8 cellular contexts compared by ENCODE assay signal in the genomic region with DNA sequence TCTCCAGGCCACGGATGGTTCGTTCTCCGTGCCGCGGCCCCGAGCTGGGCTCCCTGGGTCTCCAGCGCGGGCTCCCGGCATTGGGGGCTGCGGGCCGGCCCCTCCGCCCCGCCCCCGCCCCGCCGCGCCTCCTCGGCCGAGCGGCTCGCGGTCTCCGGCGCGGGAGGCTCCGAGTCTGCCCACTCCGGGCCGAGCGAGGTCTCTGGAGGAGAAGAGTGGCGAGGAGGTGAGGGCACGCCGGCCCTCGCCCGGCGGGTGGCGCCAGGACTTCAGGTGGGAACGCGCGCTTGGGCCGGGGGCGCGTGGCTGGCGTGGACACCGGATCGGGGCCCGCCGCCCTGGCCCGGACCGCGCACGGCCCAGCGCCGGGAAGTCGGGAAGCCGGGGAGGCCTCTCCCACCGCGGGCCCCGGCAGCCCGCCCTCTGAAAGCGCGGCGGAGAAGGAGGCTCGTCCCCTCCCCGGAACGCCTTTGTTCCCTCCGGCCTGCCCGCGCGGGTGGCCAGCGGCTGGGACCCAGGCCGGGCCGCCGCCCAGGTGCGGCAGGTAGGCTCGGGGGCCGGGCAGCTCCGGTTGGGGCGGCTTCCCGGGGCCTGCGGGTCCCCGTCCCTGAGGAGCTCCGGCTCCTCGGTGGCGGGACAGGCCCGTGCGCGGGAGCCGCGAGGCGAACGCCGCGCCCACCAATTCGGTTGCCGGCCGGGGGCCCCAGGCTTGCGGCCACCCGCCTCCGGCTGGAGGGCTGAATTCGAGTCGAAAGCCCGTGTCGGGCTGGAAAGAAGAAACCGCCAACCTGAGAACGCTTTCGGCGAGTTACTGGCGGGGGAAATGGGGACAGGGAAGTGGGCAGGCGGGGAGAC. TPM values are rescaled to one million over a fixed set of nuclear protein-coding genes. Genes with fewer than 3 reads are reported as not detected.
DNase-seq lines count a peak whose midpoint lies in the region; ATAC-seq and TF ChIP-seq lines count a peak whose summit lies in the region.

No MANE protein-coding gene starts in this region.

- CTCF ChIA-PET in T-cell (lab: Charles Lee), result interaction anchor here in 1 of 2 donors (1.6 kb wide), 1 partner anchor 130 kb away, joined by 4 read pairs; no protein-coding TSS in a partner anchor

- H3K27me3 ChIP-seq in GM23338 (ENCODE audit: insufficient read depth) (peaks cover 36% of the 10 kb centered on the region), dorsolateral prefrontal cortex (peaks cover 0 to 8% (median 0%) of the 10 kb centered on the region in 45 donors), lower lobe of right lung (ENCODE audit: low read depth) (no peaks in the 10 kb centered on the region), subcutaneous abdominal adipose tissue (ENCODE audit: control insufficient read depth in 5 of 5, insufficient read depth in 4 of 5, low read length in 5 of 5) (no peaks in the 10 kb centered on the region)

- H3K9me3 Mint-ChIP-seq in GM23338 (peaks cover 3% of the 10 kb centered on the region; the same call in 1 of the 3 replicates), T-cell (no peaks in the 10 kb centered on the region)

- peaks cover 29% of the 10 kb centered on the region for H3K4me1 ChIP-seq in GM23338 (ENCODE audit: insufficient read depth)
- H3K4me1 ChIP-seq in lower lobe of right lung, result peaks cover 32% of the 10 kb centered on the region
- peaks cover 0 to 20% (median 16%) of the 10 kb centered on the region in 5 donors for H3K4me1 ChIP-seq in subcutaneous abdominal adipose tissue (ENCODE audit: control insufficient read depth in 5 of 5, insufficient read depth in 5 of 5, low read length in 5 of 5)

- no peaks in the 10 kb centered on the region for H3K36me3 ChIP-seq in GM23338 (ENCODE audit: insufficient read depth)
- H3K36me3 ChIP-seq in lower lobe of right lung, result no peaks in the 10 kb centered on the region
- no peaks in the 10 kb centered on the region for H3K36me3 ChIP-seq in subcutaneous abdominal adipose tissue (ENCODE audit: control insufficient read depth in 5 of 5, insufficient read depth in 5 of 5, low read length in 5 of 5)

- H3K9ac ChIP-seq in subcutaneous abdominal adipose tissue (ENCODE audit: low read length in 5 of 5), result peak overlapping the region; percentile 79 to 95 (median 90)

- H3K79me2 ChIP-seq in GM23338 (replicated peaks; ENCODE audit: insufficient read depth), result peaks cover 14% of the 10 kb centered on the region

- no peak overlapping the region for H3K27ac ChIP-seq in GM23338 (ENCODE audit: low read depth)
- H3K27ac ChIP-seq in dorsolateral prefrontal cortex, result peak overlapping the region in 55 of 59 donors; percentile 12 to 92 (median 73)
- peak overlapping the region; percentile 95 for H3K27ac ChIP-seq in lower lobe of right lung
- peak overlapping the region; percentile 89 for H3K27ac ChIP-seq in subcutaneous abdominal adipose tissue (ENCODE audit: low read depth, low read length)

- peak overlapping the region; percentile 68 for H3K4me3 ChIP-seq in AG10803 (ENCODE audit: low read length)
- peak overlapping the region; percentile 85 for H3K4me3 ChIP-seq in GM23338
- H3K4me3 ChIP-seq in dorsolateral prefrontal cortex, result peak overlapping the region; percentile 48 to 81 (median 65)
- peak overlapping the region; percentile 80 for H3K4me3 ChIP-seq in lower lobe of right lung
- peak overlapping the region; percentile 73 to 92 (median 87) for H3K4me3 ChIP-seq in subcutaneous abdominal adipose tissue (ENCODE audit: low read depth in 1 of 5, low read length in 5 of 5)

- intact Hi-C loops in dorsolateral prefrontal cortex (cut with DNase I) (no loop called here), lower lobe of right lung (cut with DNase I) (no loop called here)

- H3K4me1 Mint-ChIP-seq in GM23338 (peaks cover 26% of the 10 kb centered on the region), T-cell (peaks cover 10 to 14% (median 11%) of the 10 kb centered on the region in 3 donors)

- H3K9me3 ChIP-seq in lower lobe of right lung, result no peaks in the 10 kb centered on the region
- no peaks in the 10 kb centered on the region for H3K9me3 ChIP-seq in subcutaneous abdominal adipose tissue (ENCODE audit: control insufficient read depth in 5 of 5, low read length in 5 of 5)

- peak overlapping the region; percentile 91 for H2AFZ ChIP-seq in GM23338

- DNase-seq in AG10803 (ENCODE audit: low read depth) (no peak), GM23338 (ENCODE audit: low spot score) (peak; percentile 74), T-cell (peak in 8 of 34 experiments; percentile 4 to 20 (median 8)), dorsolateral prefrontal cortex (peak in 1 of 10 donors; percentile 48), lower lobe of right lung (peak; percentile 74), occipital lobe (lab: John Stamatoyannopoulos, UW) (no peak), NCI-H446 (lab: John Stamatoyannopoulos, UW) (no peak)

- POLR2A ChIA-PET in T-cell (lab: Charles Lee), result interaction anchor here in 1 of 2 donors (0.6 to 0.8 kb wide), 2 partner anchors 32 to 70 kb away, joined by 4 read pairs; no protein-coding TSS in a partner anchor

- H3K4me3 Mint-ChIP-seq in GM23338, result peak overlapping the region; percentile 80
- peak overlapping the region; percentile 68 to 81 (median 73) for H3K4me3 Mint-ChIP-seq in T-cell

- H3K27me3 Mint-ChIP-seq in GM23338 (ENCODE audit: insufficient read depth, low read depth, poor library complexity) (peaks cover 23% of the 10 kb centered on the region), T-cell (peaks cover 27 to 41% of the 10 kb centered on the region in 2 donors)

- H4K20me1 ChIP-seq in GM23338 (replicated peaks; ENCODE audit: insufficient read depth), result no peaks in the 10 kb centered on the region

- no peaks in the 10 kb centered on the region for H3F3A ChIP-seq in GM23338 (replicated peaks; ENCODE audit: low read depth)

- peak overlapping the region; percentile 57; the same call in 1 of the 2 replicates for H3K27ac Mint-ChIP-seq in GM23338
- no peak overlapping the region for H3K27ac Mint-ChIP-seq in T-cell

- no peaks in the 10 kb centered on the region for H3K9me2 ChIP-seq in GM23338 (ENCODE audit: insufficient read depth)

- H3K36me3 Mint-ChIP-seq in GM23338 (ENCODE audit: low read depth) (no peaks in the 10 kb centered on the region; the same call in 2 of the 3 replicates), T-cell (no peaks in the 10 kb centered on the region)

- TF ChIP-seq CTCF in AG10803 (conservative IDR thresholded peaks at IDR 0.05; ENCODE audit: low read length) (no peak), GM23338 (conservative IDR thresholded peaks at IDR 0.05; ENCODE audit: low read depth in 2 of 2) (peak in 1 of 2 experiments; percentile 9; a peak in 1 of 4 replicates), dorsolateral prefrontal cortex (IDR thresholded peaks at IDR 0.05 in 54 of 56, conservative IDR thresholded peaks at IDR 0.05 in 2 of 56; ENCODE audit: low read depth in 1 of 56, partially characterized antibody in 56 of 56) (peak in 1 of 56 donors; percentile 9), lower lobe of right lung (IDR thresholded peaks at IDR 0.05) (no peak)

- ATAC-seq in GM23338 (peak; percentile 73), T-cell (replicated peaks in 1 of 4) (peak; percentile 22 to 44 (median 34)), lower lobe of right lung (peak; percentile 73 to 74)

- peak overlapping the region; percentile 96 for H3K4me2 ChIP-seq in GM23338

TF ChIP-seq in GM23338, 12 proteins besides CTCF, POLR2A, EP300 and RAD21 (continues in another document):
- peak; percentile 11; the same call in 1 of the 2 replicates for TF ChIP-seq POLR2AphosphoS5 (IDR thresholded peaks at IDR 0.05; ENCODE audit: low read depth)

RNA-seq across cellular contexts. Expression of gene B3GNT5, which starts 1.1 kb away (rescaled TPM):
- 3.9 and 4.9 TPM in 2 replicates for total RNA-seq in GM23338 (2014; rRNA removed; shearing (Covaris generic))
- polyA plus RNA-seq in GM23338 (2016; fragmentation: Nextera tagmentation; extraction: Ambion mirVana), result 5.1 and 6.4 TPM in 2 replicates
- under 1 TPM; 0.16 to 0.92 (median 0.55) TPM for total RNA-seq in T-cell
- 10 to 100 TPM in 1 of 120 experiments, 1 to 10 TPM in 119; 1.0 to 11.3 (median 3.6) TPM for total RNA-seq in dorsolateral prefrontal cortex
- total RNA-seq in lower lobe of right lung, result 30.8 TPM
- total RNA-seq in occipital lobe, result 24.0 TPM

Comparison
In these comparisons a context has a peak if more than half of its experiments do, and no peak if none do; other contexts are left out.
1. DNase-seq: peak in GM23338 (single experiment) and lower lobe of right lung (single experiment); none in AG10803 (single experiment), occipital lobe (single experiment) and NCI-H446 (0 of 2).
2. Peak in every context shown above with its lines, with median percentiles within 50 percentile points of each other: H3K4me3 ChIP-seq and ATAC-seq.